Comparison of ENCODE assay signal across 8 cellular contexts in the genomic region with DNA sequence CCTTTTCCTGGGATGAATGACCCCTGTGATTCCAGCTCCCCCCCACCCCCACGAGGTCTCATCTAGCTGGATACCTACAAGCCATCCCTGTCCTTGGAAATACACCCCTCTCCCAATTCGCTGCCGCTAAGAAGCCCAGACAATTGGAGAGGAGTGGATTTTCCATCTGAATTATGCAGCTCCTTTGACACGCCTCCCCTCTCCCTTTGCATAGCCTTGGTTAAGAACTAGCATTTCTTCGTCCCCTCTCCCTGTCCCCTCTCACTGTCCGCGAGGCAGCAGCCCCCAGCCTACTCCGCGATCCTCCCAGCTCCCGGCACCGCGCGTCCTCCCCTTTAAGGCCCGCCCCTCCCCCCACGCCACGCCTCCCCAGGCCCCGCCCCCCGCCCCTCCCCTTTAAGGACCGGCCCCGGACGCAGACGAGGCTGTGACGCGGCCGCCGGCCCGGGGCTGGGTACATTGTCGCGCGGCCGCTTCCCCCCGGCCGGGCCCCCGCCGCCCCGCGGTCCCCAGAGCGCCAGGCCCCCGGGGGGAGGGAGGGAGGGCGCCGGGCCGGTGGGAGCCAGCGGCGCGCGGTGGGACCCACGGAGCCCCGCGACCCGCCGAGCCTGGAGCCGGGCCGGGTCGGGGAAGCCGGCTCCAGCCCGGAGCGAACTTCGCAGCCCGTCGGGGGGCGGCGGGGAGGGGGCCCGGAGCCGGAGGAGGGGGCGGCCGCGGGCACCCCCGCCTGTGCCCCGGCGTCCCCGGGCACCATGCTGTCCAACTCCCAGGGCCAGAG. TPM values are rescaled to one million over a fixed set of nuclear protein-coding genes. Genes with fewer than 3 reads are reported as not detected.
DNase-seq lines count a peak whose midpoint lies in the region; ATAC-seq and TF ChIP-seq lines count a peak whose summit lies in the region.

A gene (plus strand): TSS at position 428 of the 778 bp plus-strand sequence. CDS start 325 bp downstream, at position 753.

- TF ChIP-seq CTCF in GM10266 (IDR thresholded peaks at IDR 0.05; ENCODE audit: control insufficient read depth, insufficient read depth, low read depth, missing control alignments) (no peak), lower leg skin (IDR thresholded peaks at IDR 0.05) (no peak)

- WGBS in lower leg skin, 2 donors = 0% methylated on average over 15 to 27 of the region's 71 CpGs

- intact Hi-C loops in lower leg skin (cut with DNase I; ENCODE audit: low total_unique reads) = no loop called here

- ATAC-seq in HG02678 (IDR thresholded peaks at IDR 0.05; ENCODE audit: unreplicated experiment) (peak; percentile 53), GM21528 (IDR thresholded peaks at IDR 0.05; ENCODE audit: low FRiP score, unreplicated experiment) (no peak)

- DNase-seq in GM10266 (ENCODE audit: extremely low spot score) (peak; percentile 98), NCI-H446 treated with DMSO at 0.1 percent for 48 hours (lab: John Stamatoyannopoulos, UW) (peak; percentile 35), dermis microvascular lymphatic vessel endothelial cell (ENCODE audit: low read depth in 2 of 2) (peak; percentile 36 to 80), lower leg skin (ENCODE audit: low spot score in 2 of 2) (peak; percentile 60 to 95)
- DNase-seq in activated CD4-positive, alpha-beta T cell treated with anti-CD3 and anti-CD28 coated beads, Interleukin-2, amount 50 U/mL, for 24 hours (ENCODE audit: low read depth in 1 of 2, low spot score in 1 of 2) = peak; percentile 55 to 67
- peak; percentile 76 for DNase-seq in stimulated activated CD4-positive, alpha-beta T cell treated with anti-CD3 and anti-CD28 coated beads, Interleukin-4, amount 100 ng/mL, for 24 hours

- no peak for TF ChIP-seq POLR2A in lower leg skin (IDR thresholded peaks at IDR 0.05)

- peak within 1 kb of the TSS; percentile 76 for H3K4me3 ChIP-seq in lower leg skin (ENCODE audit: low read depth, poor library complexity, severe bottlenecking)

RNA-seq across cellular contexts. Expression of the gene that starts here (rescaled TPM):
- 27.0 and 46.1 TPM in 2 replicates for total RNA-seq in dermis microvascular lymphatic vessel endothelial cell
- total RNA-seq in lower leg skin = 10 to 100 TPM; 40.0 to 62.4 (median 52.4) TPM

Comparison
In these comparisons a context has a peak if more than half of its experiments do, and no peak if none do; other contexts are left out.
1. DNase-seq: peak in every context shown above with its lines; median percentile 98 in GM10266; 78 in lower leg skin; 76 in stimulated activated CD4-positive, alpha-beta T cell treated with anti-CD3 and anti-CD28 coated beads, Interleukin-4, amount 100 ng/mL, for 24 hours; 61 in activated CD4-positive, alpha-beta T cell treated with anti-CD3 and anti-CD28 coated beads, Interleukin-2, amount 50 U/mL, for 24 hours; 58 in dermis microvascular lymphatic vessel endothelial cell; 35 in NCI-H446 treated with DMSO at 0.1 percent for 48 hours.